9 cellular contexts compared by ENCODE assay signal in genomic region chr11:65712633-65713076, GRCh38. TPM values are rescaled to one million over a fixed set of nuclear protein-coding genes. Genes with fewer than 3 reads are reported as not detected.
DNase-seq lines count a peak whose midpoint lies in the region; ATAC-seq and TF ChIP-seq lines count a peak whose summit lies in the region.
"Had no signal": no experiment of that assay in that cellular context is flagged by ENCODE, and none has a peak within 500 bp of the region (broad histone marks: within the 10 kb centered on the region; RNA-seq: fewer than 3 reads in every experiment).

No MANE protein-coding gene starts in this region.

- peak overlapping the region; percentile 100 for H3K27ac ChIP-seq in skeletal muscle tissue (ENCODE audit: low read depth, low read length)

- DNase-seq in fibroblast of villous mesenchyme (ENCODE audit: low read depth) = no peak
- no peak for DNase-seq in DMS114 treated with DMSO at 0.1 percent for 48 hours (lab: John Stamatoyannopoulos, UW; ENCODE audit: unreplicated experiment)
- DNase-seq in EL = no peak
- no peak for DNase-seq in epidermal melanocyte (ENCODE audit: insufficient read length, low spot score)
- DNase-seq: cortex of kidney had no signal

- ATAC-seq in GM18861 (IDR thresholded peaks at IDR 0.05; ENCODE audit: unreplicated experiment) (peak; percentile 14), SK-N-SH treated with all-trans-retinoic acid at 6 μM for 48 hours (peak; percentile 89), HG02571 (IDR thresholded peaks at IDR 0.05; ENCODE audit: unreplicated experiment) (no peak)

- H3K27me3 ChIP-seq in skeletal muscle tissue (ENCODE audit: control insufficient read depth in 3 of 3, insufficient read depth in 3 of 3, low read length in 3 of 3) = no peaks in the 10 kb centered on the region

- no peak for TF ChIP-seq CTCF in fibroblast of villous mesenchyme (IDR thresholded peaks at IDR 0.05; ENCODE audit: insufficient read depth, low read depth, low read length)

- peaks cover 43 to 50% (median 47%) of the 10 kb centered on the region in 3 donors for H3K36me3 ChIP-seq in skeletal muscle tissue (ENCODE audit: control insufficient read depth in 3 of 3, insufficient read depth in 3 of 3, low read length in 3 of 3)

- H3K9ac ChIP-seq in skeletal muscle tissue (ENCODE audit: low read depth in 1 of 3, low read length in 3 of 3) = peak overlapping the region; percentile 81 to 95 (median 94)

- H3K4me1 ChIP-seq in skeletal muscle tissue (ENCODE audit: control insufficient read depth in 3 of 3, insufficient read depth in 3 of 3, low read length in 3 of 3) = peaks cover 13 to 24% (median 14%) of the 10 kb centered on the region in 3 donors

- H3K4me3 ChIP-seq in fibroblast of villous mesenchyme (ENCODE audit: low read depth, low read length) (peak overlapping the region; percentile 85), skeletal muscle tissue (ENCODE audit: low read length in 3 of 3) (peak overlapping the region; percentile 86 to 97 (median 93))

- no peaks in the 10 kb centered on the region for H3K9me3 ChIP-seq in skeletal muscle tissue (ENCODE audit: control insufficient read depth in 3 of 3, low read length in 3 of 3)

TF ChIP-seq in SK-N-SH treated with all-trans-retinoic acid at 6 μM for 48 hours, 23 proteins besides CTCF, POLR2A, EP300 and RAD21:
- TF ChIP-seq TSHZ2 (CRISPR knock-in tag; IDR thresholded peaks at IDR 0.05) (no peak), ESRRG (CRISPR knock-in tag; IDR thresholded peaks at IDR 0.05) (no peak), CREB5 (CRISPR knock-in tag; IDR thresholded peaks at IDR 0.05; ENCODE audit: low read depth) (no peak), ARNTL (CRISPR knock-in tag; IDR thresholded peaks at IDR 0.05; ENCODE audit: borderline replicate concordance, low read depth) (no peak), TOX (CRISPR knock-in tag; IDR thresholded peaks at IDR 0.05; ENCODE audit: borderline replicate concordance) (no peak), CSRNP3 (CRISPR knock-in tag; IDR thresholded peaks at IDR 0.05) (no peak), TCF4 (CRISPR knock-in tag; IDR thresholded peaks at IDR 0.05; ENCODE audit: borderline replicate concordance) (no peak), PPARA (CRISPR knock-in tag; IDR thresholded peaks at IDR 0.05; ENCODE audit: borderline replicate concordance) (no peak), CSDC2 (CRISPR knock-in tag; IDR thresholded peaks at IDR 0.05) (no peak)

RNA-seq across cellular contexts. Expression of gene KAT5, which starts 0.6 kb away (rescaled TPM):
- 33.2 and 42.2 TPM in 2 replicates for total RNA-seq in fibroblast of villous mesenchyme
- total RNA-seq in skeletal muscle tissue = 44.9 TPM

RNA-seq across cellular contexts. Expression of gene RNASEH2C, which starts 7.9 kb away (rescaled TPM):
- 41.5 and 44.1 TPM in 2 replicates for total RNA-seq in fibroblast of villous mesenchyme
- 11.0 TPM for total RNA-seq in skeletal muscle tissue

RNA-seq across cellular contexts. Expression of gene RELA, which starts 49.9 kb away (rescaled TPM):
- total RNA-seq in fibroblast of villous mesenchyme = 22.2 and 24.2 TPM in 2 replicates
- total RNA-seq in skeletal muscle tissue = 13.0 TPM
